26 cellular contexts compared by ENCODE assay signal in the genomic region with DNA sequence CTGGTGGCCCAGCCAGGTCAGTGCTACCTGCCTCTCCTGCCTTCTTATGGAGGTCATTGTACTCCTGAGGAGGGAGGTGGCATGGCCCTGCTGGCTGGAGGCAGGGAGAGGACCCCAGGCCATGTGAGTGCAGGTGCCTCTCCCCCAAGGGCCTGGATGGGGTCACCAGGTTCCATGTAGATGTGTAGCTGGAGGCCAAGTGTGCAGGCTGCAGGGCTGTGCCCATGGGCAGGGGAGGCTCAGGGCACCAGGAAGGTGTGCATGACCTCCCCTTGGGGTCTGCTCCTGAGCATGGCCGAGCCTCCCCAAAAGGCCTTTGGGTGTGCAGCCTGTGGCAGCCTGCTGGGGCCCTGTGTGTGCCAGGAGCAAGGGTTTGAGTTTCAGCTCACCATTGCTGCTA.
A peak's percentile ranks its signal among the peaks of the same experiment; 100 is the strongest.
DNase-seq lines count a peak whose midpoint lies in the region; ATAC-seq and TF ChIP-seq lines count a peak whose summit lies in the region.
"Had no signal": no experiment of that assay in that cellular context is flagged by ENCODE, and none has a peak within 500 bp of the region (broad histone marks: within the 10 kb centered on the region; RNA-seq: fewer than 3 reads in every experiment).

No MANE protein-coding gene starts in this region.

- no peak overlapping the region for H4K91ac ChIP-seq in IMR-90 (ENCODE audit: insufficient read depth, low read depth, low read length)

- no peak for TF ChIP-seq RAD21 in IMR-90 (IDR thresholded peaks at IDR 0.05; ENCODE audit: low read length)

- no peaks in the 10 kb centered on the region for H3K4me1 Mint-ChIP-seq in chondrocyte (ENCODE audit: low read depth)
- H3K4me1 Mint-ChIP-seq: CD8-positive, alpha-beta memory T cell had no signal

- no TSS peak for BruUV-seq in IMR-90 (replicated peaks; lab: Mats Ljungman, UMichigan)

- H3K9me3 ChIP-seq in IMR-90 (ENCODE audit: control insufficient read depth, insufficient read depth, low read length) (peaks cover 39% of the 10 kb centered on the region), lower lobe of right lung (peaks cover 4% of the 10 kb centered on the region), spleen (peaks cover 0 to 11% (median 3%) of the 10 kb centered on the region in 8 donors), Karpas-422 (ENCODE audit: low read length) (no peaks in the 10 kb centered on the region)
- H3K9me3 ChIP-seq: BE2C had no signal

- H3K4me2 ChIP-seq in IMR-90 (ENCODE audit: low read depth, low read length) (no peak overlapping the region), Karpas-422 (ENCODE audit: low read depth, low read length, poor library complexity, severe bottlenecking) (no peak overlapping the region)
- H3K4me2 ChIP-seq: BLaER1 had no signal

- no peak overlapping the region for H2BK15ac ChIP-seq in IMR-90 (ENCODE audit: low read depth, low read length)

- TF ChIP-seq CTCF in IMR-90 (conservative IDR thresholded peaks at IDR 0.05; ENCODE audit: low read depth, low read length): no peak
- no peak for TF ChIP-seq CTCF in chondrocyte (IDR thresholded peaks at IDR 0.05)
- TF ChIP-seq CTCF in lower lobe of right lung (IDR thresholded peaks at IDR 0.05): no peak
- no peak for TF ChIP-seq CTCF in spleen (IDR thresholded peaks at IDR 0.05 in 8 of 11, conservative IDR thresholded peaks at IDR 0.05 in 3 of 11)

- no peak overlapping the region for H2AK5ac ChIP-seq in IMR-90 (ENCODE audit: low read depth, low read length)

- no peak for DNase-seq in IMR-90
- DNase-seq in chondrocyte (ENCODE audit: low spot score): peak; percentile 61
- peak; percentile 15 for DNase-seq in lower lobe of right lung
- DNase-seq in spleen: peak; percentile 56
- DNase-seq in Karpas-422: no peak
- DNase-seq in NCI-H526 (lab: John Stamatoyannopoulos, UW): no peak
- no peak for DNase-seq in activated CD4-positive, alpha-beta T cell treated with anti-CD3 and anti-CD28 coated beads for 48 hours
- DNase-seq in mesenteric fat pad (ENCODE audit: low spot score): no peak
- DNase-seq: 8988T; ACHN; BE2C; C1 segment of cervical spinal cord; CD4-positive, alpha-beta memory T cell; CD4-positive, CD25-positive, alpha-beta regulatory T cell; CD8-positive, alpha-beta memory T cell; COR-L47; DMS 273 treated with DMSO at 0.1 percent for 48 hours; DMS153; DMS53; DMS79; DND-41; EL; GDM1 had no signal

- peaks cover 9% of the 10 kb centered on the region for H3K9me3 Mint-ChIP-seq in chondrocyte (ENCODE audit: low read depth)

- no peak overlapping the region for H3K23ac ChIP-seq in IMR-90 (ENCODE audit: low read depth, low read length)

- dilution Hi-C loops in IMR-90 (cut with HindIII; ENCODE audit: low sequenced_read_pairs, unreplicated experiment): no loop called here

- no peak overlapping the region for H2BK120ac ChIP-seq in IMR-90 (ENCODE audit: low read depth, low read length)

- H4K8ac ChIP-seq in IMR-90 (ENCODE audit: low read depth in 2 of 2, low read length in 2 of 2): no peak overlapping the region

- H3K9me1 ChIP-seq in IMR-90 (ENCODE audit: insufficient read depth, low read length): no peaks in the 10 kb centered on the region

- H3K4me1 ChIP-seq in IMR-90 (ENCODE audit: control insufficient read depth, insufficient read depth, low read length) (no peaks in the 10 kb centered on the region), lower lobe of right lung (no peaks in the 10 kb centered on the region), spleen (peaks cover 0 to 20% (median 0%) of the 10 kb centered on the region in 6 donors), Karpas-422 (ENCODE audit: low read length) (no peaks in the 10 kb centered on the region)
- H3K4me1 ChIP-seq: BE2C had no signal

- no peak overlapping the region for H3K14ac ChIP-seq in IMR-90 (replicated peaks; ENCODE audit: low read depth, low read length)

- no peak overlapping the region for H3K18ac ChIP-seq in IMR-90 (ENCODE audit: low read depth, low read length)

- H3K27ac ChIP-seq in IMR-90 (ENCODE audit: insufficient read depth, low read length): no peak overlapping the region
- no peak overlapping the region for H3K27ac ChIP-seq in lower lobe of right lung
- H3K27ac ChIP-seq in spleen: no peak overlapping the region
- H3K27ac ChIP-seq in Karpas-422 (ENCODE audit: low read length): no peak overlapping the region
- H3K27ac ChIP-seq: BLaER1 had no signal

- H3K27me3 ChIP-seq in IMR-90 (ENCODE audit: control insufficient read depth, insufficient read depth, low read length) (no peaks in the 10 kb centered on the region), lower lobe of right lung (ENCODE audit: low read depth) (no peaks in the 10 kb centered on the region), spleen (replicated peaks in 1 of 7) (peaks cover 0 to 9% (median 0%) of the 10 kb centered on the region in 7 donors), Karpas-422 (ENCODE audit: low read length) (no peaks in the 10 kb centered on the region)
- H3K27me3 ChIP-seq: BE2C, BLaER1 had no signal

- H2AFZ ChIP-seq in IMR-90 (replicated peaks; ENCODE audit: low read length, poor library complexity): no peak overlapping the region
- H2AFZ ChIP-seq in Karpas-422 (ENCODE audit: low read length): no peak overlapping the region

- WGBS in IMR-90 (ENCODE audit: extremely low coverage in 2 of 2, insufficient read length in 1 of 2), 2 experiments: no CpG with 5 or more reads among the region's 1 CpG
- 81 to 100% (median 86%) methylated on average over 1 of the region's 1 CpG; no CpG with 5 or more reads in 1 of the 5 donors for WGBS in spleen, 5 donors

- intact Hi-C loops in IMR-90 (cut with micrococcal nuclease): no loop called here
- intact Hi-C loops in lower lobe of right lung (cut with DNase I): no loop called here
- intact Hi-C loops in spleen (cut with DNase I; ENCODE audit: low total_unique reads): no loop called here

- H3K27ac Mint-ChIP-seq in chondrocyte (ENCODE audit: unreplicated experiment): no peak overlapping the region
- H3K27ac Mint-ChIP-seq: CD14-positive monocyte; CD4-positive, alpha-beta memory T cell had no signal

- no peak overlapping the region for H3K56ac ChIP-seq in IMR-90 (ENCODE audit: extremely low read depth, insufficient read depth, low read length)

- ATAC-seq in IMR-90 (ENCODE audit: low read depth): no peak
- no peak for ATAC-seq in lower lobe of right lung
- ATAC-seq: GM12878 had no signal

- CTCF ChIA-PET in IMR-90 (lab: Yijun Ruan, JAX): no interaction called here

- H2AK9ac ChIP-seq in IMR-90 (replicated peaks; ENCODE audit: low read depth, low read length, poor library complexity): peak overlapping the region; percentile 42

- no peaks in the 10 kb centered on the region for H4K20me1 ChIP-seq in IMR-90 (ENCODE audit: insufficient read depth, low read length)
- no peaks in the 10 kb centered on the region for H4K20me1 ChIP-seq in Karpas-422 (ENCODE audit: insufficient read depth, low read depth, low read length)
- H4K20me1 ChIP-seq: BLaER1 had no signal

- no peak overlapping the region for H2BK20ac ChIP-seq in IMR-90 (ENCODE audit: low read depth, low read length)

- in situ Hi-C loops in IMR-90 (cut with MboI; ENCODE audit: low sequenced_read_pairs): no loop called here

- no peak overlapping the region for H3K4ac ChIP-seq in IMR-90 (ENCODE audit: low read depth, low read length)

- H3K36me3 ChIP-seq in IMR-90 (ENCODE audit: control insufficient read depth, insufficient read depth, low read length): no peaks in the 10 kb centered on the region
- no peaks in the 10 kb centered on the region for H3K36me3 ChIP-seq in lower lobe of right lung
- no peaks in the 10 kb centered on the region for H3K36me3 ChIP-seq in spleen
- H3K36me3 ChIP-seq in Karpas-422 (ENCODE audit: insufficient read depth, low read length): no peaks in the 10 kb centered on the region
- H3K36me3 ChIP-seq: BE2C, BLaER1 had no signal

- no peaks in the 10 kb centered on the region for H3K9me2 ChIP-seq in Karpas-422 (replicated peaks; ENCODE audit: insufficient read depth, low read length)

- H3K27me3 Mint-ChIP-seq in chondrocyte (ENCODE audit: low read depth): peaks cover 11% of the 10 kb centered on the region

- H3K4me3 ChIP-seq in IMR-90 (ENCODE audit: insufficient read depth, low read depth, low read length) (no peak overlapping the region), lower lobe of right lung (no peak overlapping the region), spleen (no peak overlapping the region), Karpas-422 (ENCODE audit: low read length) (no peak overlapping the region)
- H3K4me3 ChIP-seq: BLaER1, GM12878 had no signal

- no peak overlapping the region for H2BK5ac ChIP-seq in IMR-90 (ENCODE audit: low read depth, low read length, poor library complexity, severe bottlenecking)

- no peaks in the 10 kb centered on the region for H3K36me3 Mint-ChIP-seq in chondrocyte (ENCODE audit: low read depth)
- H3K36me3 Mint-ChIP-seq: CD14-positive monocyte; CD4-positive, alpha-beta memory T cell; CD4-positive, CD25-positive, alpha-beta regulatory T cell; CD8-positive, alpha-beta memory T cell had no signal

- no peaks in the 10 kb centered on the region for H3K79me2 ChIP-seq in Karpas-422 (ENCODE audit: low read length)

- TF ChIP-seq POLR2A in IMR-90 (IDR thresholded peaks at IDR 0.05; ENCODE audit: low read depth, low read length) (no peak), spleen (IDR thresholded peaks at IDR 0.05) (no peak)

- POLR2A ChIA-PET in IMR-90 (lab: Charles Lee; ENCODE audit: unreplicated experiment): no interaction called here

- no peaks in the 10 kb centered on the region for H3K79me1 ChIP-seq in IMR-90 (ENCODE audit: low read depth in 1 of 2, low read length in 2 of 2)

- H3K9ac ChIP-seq in IMR-90 (ENCODE audit: low read depth, low read length) (no peak overlapping the region), Karpas-422 (ENCODE audit: low read length) (no peak overlapping the region)
- H3K9ac ChIP-seq: BLaER1 had no signal

- no peak overlapping the region for H4K5ac ChIP-seq in IMR-90 (ENCODE audit: low read depth, low read length)

- no peak overlapping the region for H3K4me3 Mint-ChIP-seq in chondrocyte (ENCODE audit: unreplicated experiment)
- H3K4me3 Mint-ChIP-seq: CD14-positive monocyte; CD4-positive, alpha-beta memory T cell; CD4-positive, CD25-positive, alpha-beta regulatory T cell; CD8-positive, alpha-beta memory T cell had no signal

TF ChIP-seq in IMR-90, 13 proteins besides CTCF, POLR2A, EP300 and RAD21 (continues in another document):
- TF ChIP-seq BHLHE40 (IDR thresholded peaks at IDR 0.05; ENCODE audit: low read depth, low read length) (no peak), RFX5 (IDR thresholded peaks at IDR 0.05; ENCODE audit: low read depth, low read length) (no peak), ELK1 (IDR thresholded peaks at IDR 0.05; ENCODE audit: borderline replicate concordance, low read depth, low read length) (no peak), MXI1 (IDR thresholded peaks at IDR 0.05; ENCODE audit: borderline replicate concordance, low read depth, low read length) (no peak)

Comparison
In these comparisons a context has a peak if more than half of its experiments do, and no peak if none do; other contexts are left out.
1. DNase-seq: peak in chondrocyte (single experiment), lower lobe of right lung (single experiment) and spleen (single experiment); none in IMR-90 (single experiment), Karpas-422 (single experiment), NCI-H526 (0 of 2), activated CD4-positive, alpha-beta T cell treated with anti-CD3 and anti-CD28 coated beads for 48 hours (single experiment) and mesenteric fat pad (single experiment).